In the genomic region with DNA sequence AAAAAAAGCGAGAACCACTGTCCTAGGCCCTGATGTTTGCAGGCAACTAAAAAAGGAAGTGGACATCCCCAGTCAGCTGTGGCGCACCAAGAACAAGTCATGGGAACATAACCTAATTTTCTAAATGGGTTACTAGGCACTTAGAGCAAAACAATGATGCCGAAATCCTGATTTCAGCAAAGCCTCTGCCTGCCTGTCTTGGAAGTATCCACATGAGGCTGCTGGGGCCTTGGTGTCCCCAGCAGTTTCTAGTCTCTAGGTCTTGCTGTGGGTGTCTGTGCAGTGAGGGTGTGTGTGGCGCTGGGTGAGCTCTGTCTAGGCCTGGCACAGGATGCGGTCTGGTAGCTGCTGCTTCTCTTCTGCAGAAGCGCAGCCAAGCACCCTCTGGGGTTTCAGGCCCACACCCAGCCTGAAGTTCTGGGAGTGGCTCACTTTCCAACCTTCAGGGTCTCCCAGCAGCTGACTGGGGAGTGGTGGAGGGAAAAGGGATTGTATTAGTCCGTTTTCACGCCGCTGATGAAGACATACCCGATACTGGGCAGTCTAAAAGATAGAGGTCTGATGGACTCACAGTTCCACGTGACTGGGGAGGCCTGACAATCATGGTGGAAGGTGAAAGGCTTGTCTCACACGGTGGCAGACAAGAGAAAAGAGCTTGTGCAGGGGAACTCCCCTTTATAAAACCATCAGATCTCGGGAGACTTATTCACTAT, we compare ENCODE assay signal across 10 cellular contexts. TPM values are rescaled to one million over a fixed set of nuclear protein-coding genes. Genes with fewer than 3 reads are reported as not detected.
DNase-seq lines count a peak whose midpoint lies in the region; ATAC-seq and TF ChIP-seq lines count a peak whose summit lies in the region.
"Had no signal": no experiment of that assay in that cellular context is flagged by ENCODE, and none has a peak within 500 bp of the region (broad histone marks: within the 10 kb centered on the region; RNA-seq: fewer than 3 reads in every experiment).

No MANE protein-coding gene starts in this region.

- H3K36me3 Mint-ChIP-seq in activated CD4-positive, alpha-beta memory T cell treated with anti-CD3 and anti-CD28 coated beads, Interleukin-2, amount 10 ng/mL, durations not matched to agents 7 days and 5 days (ENCODE audit: low read depth): peaks cover 4% of the 10 kb centered on the region

- H3K4me3 ChIP-seq in brain microvascular endothelial cell (ENCODE audit: low read depth, low read length) (no peak overlapping the region), foreskin fibroblast (ENCODE audit: low read depth in 1 of 2, low read length in 2 of 2) (no peak overlapping the region)

- H3K27ac Mint-ChIP-seq in activated CD4-positive, alpha-beta memory T cell treated with anti-CD3 and anti-CD28 coated beads, Interleukin-2, amount 10 ng/mL, durations not matched to agents 7 days and 5 days: peak overlapping the region; percentile 89
- H3K27ac Mint-ChIP-seq: nephron had no signal

- no peaks in the 10 kb centered on the region for H3K36me3 ChIP-seq in brain microvascular endothelial cell (replicated peaks)

- TF ChIP-seq CTCF in brain microvascular endothelial cell (IDR thresholded peaks at IDR 0.05; ENCODE audit: low read depth, low read length, missing control alignments): no peak
- no peak for TF ChIP-seq CTCF in foreskin fibroblast (IDR thresholded peaks at IDR 0.05; ENCODE audit: low read depth, low read length)

- in situ Hi-C loops in brain microvascular endothelial cell (cut with HindIII; ENCODE audit: low pct_ligation_motif_present, low sequenced_read_pairs): no loop called here

- intact Hi-C loops in left ventricle myocardium superior (cut with micrococcal nuclease): no loop called here

- peak overlapping the region; percentile 1 for H3K4me3 Mint-ChIP-seq in activated CD4-positive, alpha-beta memory T cell treated with anti-CD3 and anti-CD28 coated beads, Interleukin-2, amount 10 ng/mL, durations not matched to agents 7 days and 5 days
- H3K4me3 Mint-ChIP-seq: nephron had no signal

- H3K27me3 Mint-ChIP-seq in activated CD4-positive, alpha-beta memory T cell treated with anti-CD3 and anti-CD28 coated beads, Interleukin-2, amount 10 ng/mL, durations not matched to agents 7 days and 5 days: no peaks in the 10 kb centered on the region

- ATAC-seq in HG02610 (IDR thresholded peaks at IDR 0.05; ENCODE audit: unreplicated experiment) (peak; percentile 61), left ventricle myocardium superior (peak; percentile 38), GM21447 (IDR thresholded peaks at IDR 0.05; ENCODE audit: unreplicated experiment) (no peak)

- POLR2A ChIA-PET in activated CD4-positive, alpha-beta memory T cell treated with anti-CD3 and anti-CD28 coated beads, Interleukin-2, amount 10 ng/mL, durations not matched to agents 7 days and 5 days (lab: Charles Lee): interaction anchor here (0.6 to 2.0 kb wide), 6 partner anchors 15 to 173 kb away, joined by 3 to 9 read pairs (median 4); partner anchors contain the start of gene KANSL1

- H3K27me3 ChIP-seq in brain microvascular endothelial cell (replicated peaks): no peaks in the 10 kb centered on the region

- peak; percentile 81 for DNase-seq in activated CD4-positive, alpha-beta memory T cell treated with anti-CD3 and anti-CD28 coated beads, Interleukin-2, amount 10 ng/mL, durations not matched to agents 7 days and 5 days
- no peak for DNase-seq in left ventricle myocardium superior
- DNase-seq in stimulated activated CD8-positive, alpha-beta memory T cell treated with anti-CD3 and anti-CD28 coated beads, Interleukin-4, amount 100 ng/mL, for 1 hour (ENCODE audit: low read depth in 2 of 2, low spot score in 1 of 2): peak; percentile 23 to 33
- DNase-seq in H4 (ENCODE audit: low spot score): no peak
- DNase-seq in brain microvascular endothelial cell: no peak
- DNase-seq in foreskin fibroblast: no peak

- CTCF ChIA-PET in activated CD4-positive, alpha-beta memory T cell treated with anti-CD3 and anti-CD28 coated beads, Interleukin-2, amount 10 ng/mL, durations not matched to agents 7 days and 5 days (lab: Charles Lee): interaction anchor here (1.0 to 2.9 kb wide), 5 partner anchors 18 to 193 kb away, joined by 4 to 15 read pairs (median 6); no protein-coding TSS in a partner anchor

- H3K27ac ChIP-seq in brain microvascular endothelial cell: no peak overlapping the region

- peaks cover 33% of the 10 kb centered on the region for H3K4me1 Mint-ChIP-seq in activated CD4-positive, alpha-beta memory T cell treated with anti-CD3 and anti-CD28 coated beads, Interleukin-2, amount 10 ng/mL, durations not matched to agents 7 days and 5 days
- H3K4me1 Mint-ChIP-seq: nephron had no signal

- no peaks in the 10 kb centered on the region for H3K9me3 Mint-ChIP-seq in activated CD4-positive, alpha-beta memory T cell treated with anti-CD3 and anti-CD28 coated beads, Interleukin-2, amount 10 ng/mL, durations not matched to agents 7 days and 5 days
- H3K9me3 Mint-ChIP-seq: nephron had no signal

RNA-seq across cellular contexts. Expression of gene STH, which starts 21.1 kb away (rescaled TPM):
- total RNA-seq in activated CD4-positive, alpha-beta memory T cell treated with anti-CD3 and anti-CD28 coated beads, Interleukin-2, amount 10 ng/mL, durations not matched to agents 7 days and 5 days: not detected
- total RNA-seq in left ventricle myocardium superior: not detected
- not detected in 2 replicates for total RNA-seq in H4 (2014; rRNA removed; shearing (Covaris generic))
- total RNA-seq: HT1080 had no signal

Comparison
In these comparisons a context has a peak if more than half of its experiments do, and no peak if none do; other contexts are left out.
1. DNase-seq: peak in activated CD4-positive, alpha-beta memory T cell treated with anti-CD3 and anti-CD28 coated beads, Interleukin-2, amount 10 ng/mL, durations not matched to agents 7 days and 5 days (single experiment) and stimulated activated CD8-positive, alpha-beta memory T cell treated with anti-CD3 and anti-CD28 coated beads, Interleukin-4, amount 100 ng/mL, for 1 hour (2 of 2); none in left ventricle myocardium superior (single experiment), H4 (single experiment), brain microvascular endothelial cell (single experiment) and foreskin fibroblast (0 of 2).